In genomic region chr2:27087823-27088410, GRCh38 we compare ENCODE assay signal across 1 cellular context.
A peak's percentile ranks its signal among the peaks of the same experiment; 100 is the strongest.
TF ChIP-seq lines count a peak whose summit lies in the region.

No MANE protein-coding gene starts in this region.

TF ChIP-seq in liver, 16 proteins besides CTCF, POLR2A, EP300 and RAD21:
- no peak for TF ChIP-seq JUND (IDR thresholded peaks at IDR 0.05)
- TF ChIP-seq NR2F2 (IDR thresholded peaks at IDR 0.05), result no peak
- TF ChIP-seq, protein P1, sequence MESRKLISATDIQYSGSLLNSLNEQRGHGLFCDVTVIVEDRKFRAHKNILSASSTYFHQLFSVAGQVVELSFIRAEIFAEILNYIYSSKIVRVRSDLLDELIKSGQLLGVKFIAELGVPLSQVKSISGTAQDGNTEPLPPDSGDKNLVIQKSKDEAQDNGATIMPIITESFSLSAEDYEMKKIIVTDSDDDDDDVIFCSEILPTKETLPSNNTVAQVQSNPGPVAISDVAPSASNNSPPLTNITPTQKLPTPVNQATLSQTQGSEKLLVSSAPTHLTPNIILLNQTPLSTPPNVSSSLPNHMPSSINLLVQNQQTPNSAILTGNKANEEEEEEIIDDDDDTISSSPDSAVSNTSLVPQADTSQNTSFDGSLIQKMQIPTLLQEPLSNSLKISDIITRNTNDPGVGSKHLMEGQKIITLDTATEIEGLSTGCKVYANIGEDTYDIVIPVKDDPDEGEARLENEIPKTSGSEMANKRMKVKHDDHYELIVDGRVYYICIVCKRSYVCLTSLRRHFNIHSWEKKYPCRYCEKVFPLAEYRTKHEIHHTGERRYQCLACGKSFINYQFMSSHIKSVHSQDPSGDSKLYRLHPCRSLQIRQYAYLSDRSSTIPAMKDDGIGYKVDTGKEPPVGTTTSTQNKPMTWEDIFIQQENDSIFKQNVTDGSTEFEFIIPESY (IDR thresholded peaks at IDR 0.05), result no peak
- TF ChIP-seq YY1 (IDR thresholded peaks at IDR 0.05), result peak; percentile 20
- peak; percentile 52 to 65 for TF ChIP-seq RXRA (IDR thresholded peaks at IDR 0.05)
- TF ChIP-seq HNF4A (conservative IDR thresholded peaks at IDR 0.05), result peak; percentile 56 to 63
- TF ChIP-seq HNF4G (IDR thresholded peaks at IDR 0.05), result peak; percentile 12
- TF ChIP-seq GABPA (IDR thresholded peaks at IDR 0.05 in 1 of 2, conservative IDR thresholded peaks at IDR 0.05 in 1 of 2), result no peak
- TF ChIP-seq SP1 (IDR thresholded peaks at IDR 0.05), result no peak
